ENCODE assay signal across 10 cellular contexts in the genomic region with DNA sequence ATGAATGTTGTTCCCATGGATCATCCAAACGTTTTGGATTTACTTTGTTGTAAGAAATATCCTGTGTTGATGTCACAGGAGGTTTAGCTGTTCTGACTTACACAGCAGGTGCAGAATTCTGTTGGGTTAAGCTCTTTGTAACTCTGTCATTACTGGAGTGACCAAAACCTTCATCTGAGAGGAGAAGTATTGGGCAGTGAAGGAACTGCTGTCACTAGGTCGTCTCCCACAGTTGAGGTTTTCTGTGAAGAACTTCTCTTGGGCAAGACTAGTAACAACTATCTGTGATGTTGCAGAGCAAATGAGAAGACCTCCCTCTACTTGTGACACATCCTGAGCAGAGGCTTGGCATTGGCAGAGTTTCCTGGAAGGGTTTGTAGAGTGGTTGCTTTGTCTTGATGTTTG. TPM values are rescaled to one million over a fixed set of nuclear protein-coding genes. Genes with fewer than 3 reads are reported as not detected.
DNase-seq lines count a peak whose midpoint lies in the region; ATAC-seq, FAIRE-seq and TF ChIP-seq lines count a peak whose summit lies in the region.
"Had no signal": no experiment of that assay in that cellular context is flagged by ENCODE, and none has a peak within 500 bp of the region (broad histone marks: within the 10 kb centered on the region; RNA-seq: fewer than 3 reads in every experiment).

No MANE protein-coding gene starts in this region.

- no peak for FAIRE-seq in GM12892 (lab: Jason Lieb, UNC)
- FAIRE-seq: G401.6 had no signal

- peak overlapping the region; percentile 89 for H3K4me3 ChIP-seq in Loucy (ENCODE audit: low read length, poor library complexity, severe bottlenecking)
- H3K4me3 ChIP-seq in neural cell (ENCODE audit: low read length) = peak overlapping the region; percentile 76

- H2AFZ ChIP-seq in Loucy (ENCODE audit: low read length) = no peak overlapping the region
- H2AFZ ChIP-seq in neural cell (ENCODE audit: low read depth, low read length) = no peak overlapping the region

- no peaks in the 10 kb centered on the region for H3K9me2 ChIP-seq in Loucy (replicated peaks; ENCODE audit: low read depth, low read length)
- H3K9me2 ChIP-seq in neural cell (ENCODE audit: insufficient read depth, low read length) = no peaks in the 10 kb centered on the region

- no peak overlapping the region for H3K27ac Mint-ChIP-seq in stimulated activated naive CD8-positive, alpha-beta T cell treated with anti-CD3 and anti-CD28 coated beads, Interleukin-15, amount 100 ng/mL, for 72 hours
- H3K27ac Mint-ChIP-seq: activated naive CD8-positive, alpha-beta T cell treated with anti-CD3 and anti-CD28 coated beads, Interleukin-2, amount 10 ng/mL, durations not matched to agents 7 days and 5 days had no signal

- H3F3A ChIP-seq in Loucy (ENCODE audit: low read depth) (no peaks in the 10 kb centered on the region), neural cell (ENCODE audit: insufficient read depth, low read length, poor library complexity, severe bottlenecking) (peaks cover 5% of the 10 kb centered on the region)

- peaks cover 11% of the 10 kb centered on the region for H3K4me1 ChIP-seq in Loucy (ENCODE audit: insufficient read depth, low read length, poor library complexity, severe bottlenecking)

- H4K20me1 ChIP-seq in Loucy (ENCODE audit: insufficient read depth, low read length, poor library complexity, severe bottlenecking) = peaks cover 9% of the 10 kb centered on the region
- peaks cover 18% of the 10 kb centered on the region for H4K20me1 ChIP-seq in neural cell (ENCODE audit: insufficient read depth)

- H3K9me3 Mint-ChIP-seq in stimulated activated naive CD8-positive, alpha-beta T cell treated with anti-CD3 and anti-CD28 coated beads, Interleukin-15, amount 100 ng/mL, for 72 hours = no peaks in the 10 kb centered on the region
- H3K9me3 Mint-ChIP-seq: activated naive CD8-positive, alpha-beta T cell treated with anti-CD3 and anti-CD28 coated beads, Interleukin-2, amount 10 ng/mL, durations not matched to agents 7 days and 5 days had no signal

- H3K79me2 ChIP-seq in Loucy (ENCODE audit: insufficient read depth, low read length) (peaks cover 42% of the 10 kb centered on the region), neural cell (replicated peaks; ENCODE audit: insufficient read depth, low read length) (peaks cover 64% of the 10 kb centered on the region)

- H3K9me3 ChIP-seq in Loucy (ENCODE audit: insufficient read depth, low read depth, low read length) = no peaks in the 10 kb centered on the region
- H3K9me3 ChIP-seq in neural cell (ENCODE audit: low read length) = no peaks in the 10 kb centered on the region

- no peak for TF ChIP-seq POLR2A in GM12892 (IDR thresholded peaks at IDR 0.05; ENCODE audit: low read depth, low read length)

- H3K27me3 ChIP-seq in Loucy (ENCODE audit: insufficient read depth, low read length, poor library complexity, severe bottlenecking) (peaks cover 78% of the 10 kb centered on the region), neural cell (ENCODE audit: insufficient read depth, low read depth, low read length) (no peaks in the 10 kb centered on the region)

- TF ChIP-seq EP300 in neural cell (conservative IDR thresholded peaks at IDR 0.05; ENCODE audit: poor library complexity, severe bottlenecking) = no peak

- H3K27me3 Mint-ChIP-seq in stimulated activated naive CD8-positive, alpha-beta T cell treated with anti-CD3 and anti-CD28 coated beads, Interleukin-15, amount 100 ng/mL, for 72 hours = peaks cover 85% of the 10 kb centered on the region

- no peaks in the 10 kb centered on the region for H3K36me3 ChIP-seq in Loucy (ENCODE audit: insufficient read depth, low read length)
- H3K36me3 ChIP-seq in neural cell (ENCODE audit: insufficient read depth, low read length) = no peaks in the 10 kb centered on the region

- no peak overlapping the region for H3K4me3 Mint-ChIP-seq in stimulated activated naive CD8-positive, alpha-beta T cell treated with anti-CD3 and anti-CD28 coated beads, Interleukin-15, amount 100 ng/mL, for 72 hours
- H3K4me3 Mint-ChIP-seq: activated naive CD8-positive, alpha-beta T cell treated with anti-CD3 and anti-CD28 coated beads, Interleukin-2, amount 10 ng/mL, durations not matched to agents 7 days and 5 days had no signal

- DNase-seq in AML-193 (lab: John Stamatoyannopoulos, UW) (peak; percentile 96), caudate nucleus (lab: John Stamatoyannopoulos, UW) (peak in 9 of 61 donors; percentile 8 to 36 (median 23)), GM12892 (ENCODE audit: insufficient read length) (no peak)
- DNase-seq in stimulated activated naive CD8-positive, alpha-beta T cell treated with anti-CD3 and anti-CD28 coated beads, Interleukin-15, amount 100 ng/mL, for 72 hours = no peak
- no peak for DNase-seq in stimulated activated CD4-positive, alpha-beta T cell treated with anti-CD3 and anti-CD28 coated beads, Interleukin-4, amount 100 ng/mL, for 1 hour
- DNase-seq: activated naive CD8-positive, alpha-beta T cell treated with anti-CD3 and anti-CD28 coated beads, Interleukin-2, amount 10 ng/mL, durations not matched to agents 7 days and 5 days had no signal

- H3K4me2 ChIP-seq in Loucy (ENCODE audit: low read depth, low read length, poor library complexity, severe bottlenecking) = peak overlapping the region; percentile 97
- H3K4me2 ChIP-seq in neural cell (ENCODE audit: low read length) = peak overlapping the region; percentile 99

- H3K4me1 Mint-ChIP-seq in stimulated activated naive CD8-positive, alpha-beta T cell treated with anti-CD3 and anti-CD28 coated beads, Interleukin-15, amount 100 ng/mL, for 72 hours = peaks cover 21% of the 10 kb centered on the region

- ATAC-seq in stimulated activated naive CD8-positive, alpha-beta T cell treated with anti-CD3 and anti-CD28 coated beads, Interleukin-15, amount 100 ng/mL, for 72 hours = no peak
- ATAC-seq in GM19395 (IDR thresholded peaks at IDR 0.05; ENCODE audit: unreplicated experiment) = no peak

- H3K9ac ChIP-seq in Loucy (ENCODE audit: low read depth, low read length, poor library complexity, severe bottlenecking) (no peak overlapping the region), neural cell (ENCODE audit: low read length) (peak overlapping the region; percentile 95)

- TF ChIP-seq RAD21 in neural cell (conservative IDR thresholded peaks at IDR 0.05) = no peak

- no peak for TF ChIP-seq CTCF in Loucy (conservative IDR thresholded peaks at IDR 0.05; ENCODE audit: low read length)
- no peak for TF ChIP-seq CTCF in neural cell (IDR thresholded peaks at IDR 0.05; ENCODE audit: poor library complexity, severe bottlenecking)

- H3K27ac ChIP-seq in caudate nucleus (ENCODE audit: low read depth, low read length) (peak overlapping the region; percentile 2), neural cell (ENCODE audit: low read length) (peak overlapping the region; percentile 89)

TF ChIP-seq in neural cell, 6 proteins besides CTCF, POLR2A, EP300 and RAD21:
- TF ChIP-seq TAF1 (IDR thresholded peaks at IDR 0.05; ENCODE audit: low read depth) = no peak
- TF ChIP-seq POLR2AphosphoS5 (IDR thresholded peaks at IDR 0.05) = no peak
- no peak for TF ChIP-seq MXI1 (conservative IDR thresholded peaks at IDR 0.05; ENCODE audit: poor library complexity, severe bottlenecking)
- TF ChIP-seq SMC3 (conservative IDR thresholded peaks at IDR 0.05; ENCODE audit: poor library complexity) = no peak
- no peak for TF ChIP-seq EZH2 (IDR thresholded peaks at IDR 0.05; ENCODE audit: borderline replicate concordance, insufficient read depth, low read length, poor library complexity, severe bottlenecking)
- TF ChIP-seq, protein P1, sequence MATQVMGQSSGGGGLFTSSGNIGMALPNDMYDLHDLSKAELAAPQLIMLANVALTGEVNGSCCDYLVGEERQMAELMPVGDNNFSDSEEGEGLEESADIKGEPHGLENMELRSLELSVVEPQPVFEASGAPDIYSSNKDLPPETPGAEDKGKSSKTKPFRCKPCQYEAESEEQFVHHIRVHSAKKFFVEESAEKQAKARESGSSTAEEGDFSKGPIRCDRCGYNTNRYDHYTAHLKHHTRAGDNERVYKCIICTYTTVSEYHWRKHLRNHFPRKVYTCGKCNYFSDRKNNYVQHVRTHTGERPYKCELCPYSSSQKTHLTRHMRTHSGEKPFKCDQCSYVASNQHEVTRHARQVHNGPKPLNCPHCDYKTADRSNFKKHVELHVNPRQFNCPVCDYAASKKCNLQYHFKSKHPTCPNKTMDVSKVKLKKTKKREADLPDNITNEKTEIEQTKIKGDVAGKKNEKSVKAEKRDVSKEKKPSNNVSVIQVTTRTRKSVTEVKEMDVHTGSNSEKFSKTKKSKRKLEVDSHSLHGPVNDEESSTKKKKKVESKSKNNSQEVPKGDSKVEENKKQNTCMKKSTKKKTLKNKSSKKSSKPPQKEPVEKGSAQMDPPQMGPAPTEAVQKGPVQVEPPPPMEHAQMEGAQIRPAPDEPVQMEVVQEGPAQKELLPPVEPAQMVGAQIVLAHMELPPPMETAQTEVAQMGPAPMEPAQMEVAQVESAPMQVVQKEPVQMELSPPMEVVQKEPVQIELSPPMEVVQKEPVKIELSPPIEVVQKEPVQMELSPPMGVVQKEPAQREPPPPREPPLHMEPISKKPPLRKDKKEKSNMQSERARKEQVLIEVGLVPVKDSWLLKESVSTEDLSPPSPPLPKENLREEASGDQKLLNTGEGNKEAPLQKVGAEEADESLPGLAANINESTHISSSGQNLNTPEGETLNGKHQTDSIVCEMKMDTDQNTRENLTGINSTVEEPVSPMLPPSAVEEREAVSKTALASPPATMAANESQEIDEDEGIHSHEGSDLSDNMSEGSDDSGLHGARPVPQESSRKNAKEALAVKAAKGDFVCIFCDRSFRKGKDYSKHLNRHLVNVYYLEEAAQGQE (IDR thresholded peaks at IDR 0.05; ENCODE audit: borderline replicate concordance) = no peak

RNA-seq across cellular contexts. Expression of a gene that starts 2.9 kb away (rescaled TPM):
- 92.1 and 99.4 TPM in 2 replicates for polyA plus RNA-seq in neural cell
- 347 and 376 TPM in 2 replicates for polyA minus RNA-seq in neural cell
- polyA plus RNA-seq in GM12892 (2012; ENCODE audit: missing spikeins) = 51.8 TPM

Comparison
In these comparisons a context has a peak if more than half of its experiments do, and no peak if none do; other contexts are left out.
1. DNase-seq: peak in AML-193 (2 of 2); none in stimulated activated naive CD8-positive, alpha-beta T cell treated with anti-CD3 and anti-CD28 coated beads, Interleukin-15, amount 100 ng/mL, for 72 hours (0 of 2), GM12892 (single experiment) and stimulated activated CD4-positive, alpha-beta T cell treated with anti-CD3 and anti-CD28 coated beads, Interleukin-4, amount 100 ng/mL, for 1 hour (single experiment).